1 cellular context compared by ENCODE assay signal in the genomic region with DNA sequence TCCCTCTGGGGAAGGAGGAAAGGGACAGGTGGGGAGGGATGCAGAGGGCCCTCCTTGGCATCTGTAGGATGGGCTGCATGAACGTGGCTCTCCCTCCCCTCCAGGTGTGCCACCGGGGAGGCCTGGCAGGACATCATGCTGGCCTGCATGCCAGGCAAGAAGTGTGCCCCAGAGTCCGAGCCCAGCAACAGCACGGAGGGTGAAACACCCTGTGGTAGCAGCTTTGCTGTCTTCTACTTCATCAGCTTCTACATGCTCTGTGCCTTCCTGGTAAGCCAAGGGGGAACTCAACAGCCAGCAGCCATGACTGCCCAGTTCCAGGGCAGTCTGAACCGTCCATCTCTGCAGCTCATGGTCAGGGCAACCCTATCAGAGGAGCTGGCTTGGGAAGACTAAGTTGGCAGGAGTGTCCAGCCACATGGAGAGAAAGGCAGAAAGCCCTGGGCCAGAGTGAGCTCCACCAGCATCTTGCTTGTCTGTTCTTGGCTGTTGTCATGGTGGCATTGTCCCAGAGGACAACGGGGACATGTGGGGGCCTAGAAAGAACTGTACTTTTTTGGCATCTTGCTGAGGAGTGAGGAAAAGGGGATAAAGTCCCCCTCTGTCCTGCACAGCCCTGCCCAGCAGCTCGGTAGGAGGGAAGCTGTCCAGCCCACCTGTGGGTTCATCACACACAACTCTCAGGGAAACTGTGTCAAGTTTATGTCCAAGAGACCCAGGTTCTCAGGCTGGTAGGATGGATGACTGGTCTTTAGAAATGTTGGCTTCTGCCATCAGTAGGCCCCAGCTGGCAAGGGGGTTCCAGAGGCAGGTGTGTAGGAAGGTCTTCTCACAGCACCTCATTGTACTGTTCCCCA.
TF ChIP-seq lines count a peak whose summit lies in the region.

No MANE protein-coding gene starts in this region.

TF ChIP-seq in IMR-90, 13 proteins besides CTCF, POLR2A, EP300 and RAD21 (continued from another document):
- TF ChIP-seq ELK1 (IDR thresholded peaks at IDR 0.05; ENCODE audit: borderline replicate concordance, low read depth, low read length) (no peak), SMC3 (IDR thresholded peaks at IDR 0.05; ENCODE audit: low read depth, low read length) (no peak), USF2 (IDR thresholded peaks at IDR 0.05; ENCODE audit: low read depth, low read length) (no peak), MAFK (IDR thresholded peaks at IDR 0.05; ENCODE audit: low read depth, low read length) (no peak), RFX5 (IDR thresholded peaks at IDR 0.05; ENCODE audit: low read depth, low read length) (no peak), BHLHE40 (IDR thresholded peaks at IDR 0.05; ENCODE audit: low read depth, low read length) (no peak)
